9 cellular contexts compared by ENCODE assay signal in genomic region chr9:26746357-26747072, GRCh38.
A peak's percentile ranks its signal among the peaks of the same experiment; 100 is the strongest.
DNase-seq lines count a peak whose midpoint lies in the region; ATAC-seq and TF ChIP-seq lines count a peak whose summit lies in the region.
"Had no signal": no experiment of that assay in that cellular context is flagged by ENCODE, and none has a peak within 500 bp of the region (broad histone marks: within the 10 kb centered on the region; RNA-seq: fewer than 3 reads in every experiment).

No MANE protein-coding gene starts in this region.

- H3K36me3 ChIP-seq in PC-9 (ENCODE audit: low read depth) (no peaks in the 10 kb centered on the region), mucosa of descending colon (ENCODE audit: low read depth) (no peaks in the 10 kb centered on the region), aorta (ENCODE audit: control insufficient read depth in 1 of 2, insufficient read depth in 2 of 2, low read length in 1 of 2) (no peaks in the 10 kb centered on the region)

- DNase-seq in PC-9 = peak; percentile 15 to 72
- peak in 1 of 3 donors; percentile 5 for DNase-seq in mucosa of descending colon
- DNase-seq in immature natural killer cell = no peak
- DNase-seq in aorta = no peak
- no peak for DNase-seq in dorsolateral prefrontal cortex
- no peak for DNase-seq in DMS79 treated with DMSO at 0.1 percent for 48 hours (lab: John Stamatoyannopoulos, UW)

- no TSS peak for BruUV-seq in PC-9 (replicated peaks; lab: Mats Ljungman, UMichigan)

- no peaks in the 10 kb centered on the region for H3K9me2 ChIP-seq in PC-9 (ENCODE audit: insufficient read depth)

- TF ChIP-seq CTCF in PC-9 (conservative IDR thresholded peaks at IDR 0.05) (no peak), mucosa of descending colon (IDR thresholded peaks at IDR 0.05) (no peak), dorsolateral prefrontal cortex (IDR thresholded peaks at IDR 0.05 in 54 of 56, conservative IDR thresholded peaks at IDR 0.05 in 2 of 56; ENCODE audit: low read depth in 1 of 56, partially characterized antibody in 56 of 56) (no peak)

- no peaks in the 10 kb centered on the region for H3K36me3 Mint-ChIP-seq in immature natural killer cell

- intact Hi-C loops in PC-9 (cut with micrococcal nuclease; ENCODE audit: unreplicated experiment) = no loop called here
- intact Hi-C loops in mucosa of descending colon (cut with DNase I, micrococcal nuclease) = loop anchor here in 1 of 2 donors (10.0 kb wide), 1 partner anchor 108 kb away; no protein-coding TSS in a partner anchor
- intact Hi-C loops in aorta (cut with DNase I) = loop anchor here (5.0 kb wide), 2 partner anchors 226 to 231 kb away; no protein-coding TSS in a partner anchor
- intact Hi-C loops in dorsolateral prefrontal cortex (cut with DNase I) = loop anchor here in 1 of 2 donors (5.0 kb wide), 1 partner anchor 231 kb away; no protein-coding TSS in a partner anchor

- H3K27me3 ChIP-seq in PC-9 (ENCODE audit: insufficient read depth, low read depth) = no peaks in the 10 kb centered on the region
- H3K27me3 ChIP-seq in aorta (ENCODE audit: control insufficient read depth in 1 of 2, insufficient read depth in 2 of 2, low read length in 1 of 2) = no peaks in the 10 kb centered on the region
- H3K27me3 ChIP-seq in dorsolateral prefrontal cortex = no peaks in the 10 kb centered on the region

- POLR2A ChIA-PET in PC-9 (lab: Charles Lee; ENCODE audit: unreplicated experiment) = interaction anchor here (0.7 kb wide), 1 partner anchor 228 kb away, joined by 3 read pairs; no protein-coding TSS in a partner anchor

- no peaks in the 10 kb centered on the region for H3K79me2 ChIP-seq in PC-9 (ENCODE audit: low read depth)

- H3K4me1 Mint-ChIP-seq in immature natural killer cell = no peaks in the 10 kb centered on the region

- H3K4me3 ChIP-seq in PC-9 (peak overlapping the region; percentile 21; the same call in 1 of the 2 replicates), mucosa of descending colon (no peak overlapping the region), aorta (ENCODE audit: low read length in 2 of 2) (no peak overlapping the region), dorsolateral prefrontal cortex (no peak overlapping the region)

- no peak overlapping the region for H3K27ac Mint-ChIP-seq in immature natural killer cell

- peaks cover 0 to 2% (median 0%) of the 10 kb centered on the region in 6 donors for H3K9me3 Mint-ChIP-seq in immature natural killer cell

- peak overlapping the region; percentile 58 for H3K4me2 ChIP-seq in PC-9

- H3K27ac ChIP-seq in PC-9 = peak overlapping the region; percentile 74
- H3K27ac ChIP-seq in aorta (ENCODE audit: low read depth in 1 of 2, low read length in 2 of 2) = no peak overlapping the region
- H3K27ac ChIP-seq in dorsolateral prefrontal cortex = no peak overlapping the region
- H3K27ac ChIP-seq: HL-60 had no signal

- H3K4me1 ChIP-seq in PC-9 (replicated peaks; ENCODE audit: insufficient read depth) (peaks cover 10% of the 10 kb centered on the region), mucosa of descending colon (ENCODE audit: low read depth) (no peaks in the 10 kb centered on the region), aorta (ENCODE audit: control insufficient read depth in 1 of 2, insufficient read depth in 2 of 2, low read length in 2 of 2) (no peaks in the 10 kb centered on the region)

- no peaks in the 10 kb centered on the region for H4K20me1 ChIP-seq in PC-9 (ENCODE audit: insufficient read depth)

- no peak overlapping the region for H3K4me3 Mint-ChIP-seq in immature natural killer cell

- ATAC-seq in GM19025 (IDR thresholded peaks at IDR 0.05; ENCODE audit: low read depth, unreplicated experiment) = peak; percentile 84
- ATAC-seq in HG02885 (IDR thresholded peaks at IDR 0.05; ENCODE audit: poor library complexity, unreplicated experiment) = peak; percentile 87
- peak; percentile 91 for ATAC-seq in mucosa of descending colon
- ATAC-seq in aorta (ENCODE audit: low FRiP score) = no peak

- WGBS in aorta, 2 donors = 82 to 86% methylated on average over 4 of the region's 4 CpGs

- H3K9me3 ChIP-seq in PC-9 (ENCODE audit: insufficient read depth, low read depth) (no peaks in the 10 kb centered on the region; the same call in 1 of the 2 replicates), mucosa of descending colon (no peaks in the 10 kb centered on the region), aorta (ENCODE audit: control insufficient read depth, low read length) (no peaks in the 10 kb centered on the region)

- H3F3A ChIP-seq in PC-9 (ENCODE audit: insufficient read depth, low read depth) = 0 out of 2 replicates have a peak, but pooled peaks cover 7% of the 10 kb centered on the region

- CTCF ChIA-PET in PC-9 (lab: Charles Lee) = no interaction called here

- peak overlapping the region; percentile 67 for H2AFZ ChIP-seq in PC-9

- H3K27me3 Mint-ChIP-seq in immature natural killer cell (ENCODE audit: low read depth in 3 of 3) = peaks cover 0 to 2% (median 2%) of the 10 kb centered on the region in 3 donors

Comparison
In these comparisons a context has a peak if more than half of its experiments do, and no peak if none do; other contexts are left out.
1. DNase-seq: peak in PC-9 (2 of 2); none in immature natural killer cell (0 of 3), aorta (0 of 2), dorsolateral prefrontal cortex (0 of 10) and DMS79 treated with DMSO at 0.1 percent for 48 hours (single experiment).